ENCODE assay signal across 11 cellular contexts in genomic region chr4:108170729-108171540, GRCh38. TPM values are rescaled to one million over a fixed set of nuclear protein-coding genes. Genes with fewer than 3 reads are reported as not detected.
DNase-seq lines count a peak whose midpoint lies in the region; FAIRE-seq and TF ChIP-seq lines count a peak whose summit lies in the region.
"Had no signal": no experiment of that assay in that cellular context is flagged by ENCODE, and none has a peak within 500 bp of the region (broad histone marks: within the 10 kb centered on the region; RNA-seq: fewer than 3 reads in every experiment).

No MANE protein-coding gene starts in this region.

- H4K20me1 ChIP-seq in neural progenitor cell (ENCODE audit: low read depth), result peaks cover 13% of the 10 kb centered on the region

- peak overlapping the region; percentile 2 for H2AFZ ChIP-seq in neural progenitor cell (replicated peaks)

- peaks cover 16% of the 10 kb centered on the region for H3K27me3 Mint-ChIP-seq in neural progenitor cell (ENCODE audit: insufficient read depth, low read depth)

- FAIRE-seq in GM19239 (lab: Jason Lieb, UNC), result peak; percentile 26

- no peaks in the 10 kb centered on the region for H3K79me2 ChIP-seq in neural progenitor cell (ENCODE audit: low read depth)

- peak overlapping the region; percentile 94 for H3K4me3 Mint-ChIP-seq in neural progenitor cell

- peaks cover 36% of the 10 kb centered on the region for H3K4me1 ChIP-seq in ectodermal cell (ENCODE audit: control insufficient read depth, insufficient read depth, low read length)
- H3K4me1 ChIP-seq in neural progenitor cell, result peaks cover 32% of the 10 kb centered on the region
- H3K4me1 ChIP-seq: prostate gland had no signal

- peak overlapping the region; percentile 88 for H3K4me2 ChIP-seq in neural progenitor cell

- H3K4me1 Mint-ChIP-seq in neural progenitor cell, result peaks cover 44% of the 10 kb centered on the region

- H3K36me3 ChIP-seq in ectodermal cell (ENCODE audit: control insufficient read depth, insufficient read depth, low read length) (no peaks in the 10 kb centered on the region), neural progenitor cell (no peaks in the 10 kb centered on the region)
- H3K36me3 ChIP-seq: prostate gland had no signal

- H3K27ac Mint-ChIP-seq in neural progenitor cell, result peak overlapping the region; percentile 97

- TF ChIP-seq CTCF in neural progenitor cell (IDR thresholded peaks at IDR 0.05), result no peak

- H3K27me3 ChIP-seq in ectodermal cell (ENCODE audit: control insufficient read depth, insufficient read depth, low read length, poor library complexity, severe bottlenecking) (peaks cover 68% of the 10 kb centered on the region), neural progenitor cell (peaks cover 89% of the 10 kb centered on the region)

- H3K27ac ChIP-seq in ectodermal cell (ENCODE audit: insufficient read depth, low read depth, low read length, poor library complexity, severe bottlenecking) (peak overlapping the region; percentile 26), neural progenitor cell (no peak overlapping the region)
- H3K27ac ChIP-seq: prostate gland had no signal

- H3K4me3 ChIP-seq in ectodermal cell (ENCODE audit: insufficient read depth, low read depth, low read length), result peak overlapping the region; percentile 51
- peak overlapping the region; percentile 51 for H3K4me3 ChIP-seq in neural progenitor cell
- H3K4me3 ChIP-seq: prostate gland had no signal

- 0 to 1% methylated on average over 17 of the region's 17 CpGs for WGBS in ectodermal cell, 2 experiments

- H3K9ac ChIP-seq in neural progenitor cell, result no peak overlapping the region

- DNase-seq in GM19239 (ENCODE audit: insufficient read length, low spot score) (no peak), OCI-M1 (lab: John Stamatoyannopoulos, UW) (peak; percentile 57), neural progenitor cell (ENCODE audit: low spot score) (peak; percentile 70), activated gamma-delta T cell (lab: John Stamatoyannopoulos, UW) (no peak), activated gamma-delta T cell treated with Interleukin-2 at 50 U/mL for 16 hours (no peak), NCI-H510A (lab: John Stamatoyannopoulos, UW) (no peak)
- DNase-seq: cortex of kidney, NCI-H1092 treated with DMSO at 0.1 percent for 48 hours, RPMI8226 had no signal

- H3K9me3 Mint-ChIP-seq in neural progenitor cell, result no peaks in the 10 kb centered on the region

- H3K36me3 Mint-ChIP-seq in neural progenitor cell, result no peaks in the 10 kb centered on the region

- H3K9me3 ChIP-seq in ectodermal cell (ENCODE audit: control insufficient read depth, low read length) (no peaks in the 10 kb centered on the region), neural progenitor cell (ENCODE audit: low read depth) (no peaks in the 10 kb centered on the region)
- H3K9me3 ChIP-seq: prostate gland had no signal

- H3F3A ChIP-seq in neural progenitor cell (ENCODE audit: low read depth), result peaks cover 55% of the 10 kb centered on the region

RNA-seq across cellular contexts. Expression of gene LEF1, which starts 2.2 kb away (rescaled TPM):
- polyA plus RNA-seq in ectodermal cell (2013, experiment 1 of 4), result 72.9 TPM
- polyA plus RNA-seq in ectodermal cell (2013, experiment 2 of 4), result 74.9 TPM
- 69.3 TPM for polyA plus RNA-seq in ectodermal cell (2013, experiment 3 of 4)
- polyA plus RNA-seq in ectodermal cell (2013, experiment 4 of 4), result 82.9 TPM
- 15.0 and 19.4 TPM in 2 replicates for total RNA-seq in neural progenitor cell (ENCODE audit: low replicate concordance)

Comparison
In these comparisons a context has a peak if more than half of its experiments do, and no peak if none do; other contexts are left out.
1. DNase-seq: peak in OCI-M1 (single experiment) and neural progenitor cell (single experiment); none in GM19239 (single experiment), activated gamma-delta T cell (single experiment), activated gamma-delta T cell treated with Interleukin-2 at 50 U/mL for 16 hours (single experiment) and NCI-H510A (single experiment).